8 cellular contexts compared by ENCODE assay signal in genomic region chr13:23159205-23159586, GRCh38. TPM values are rescaled to one million over a fixed set of nuclear protein-coding genes. Genes with fewer than 3 reads are reported as not detected.
DNase-seq lines count a peak whose midpoint lies in the region; ATAC-seq and TF ChIP-seq lines count a peak whose summit lies in the region.

No MANE protein-coding gene starts in this region.

- no peaks in the 10 kb centered on the region for H3K4me1 ChIP-seq in colonic mucosa
- H3K4me1 ChIP-seq in lung (ENCODE audit: control insufficient read depth in 2 of 2, insufficient read depth in 2 of 2, low read length in 2 of 2) = peaks cover 0 to 3% of the 10 kb centered on the region in 2 donors
- no peaks in the 10 kb centered on the region for H3K4me1 ChIP-seq in aorta (ENCODE audit: control insufficient read depth in 1 of 2, insufficient read depth in 2 of 2, low read length in 2 of 2)

- ATAC-seq in lung (ENCODE audit: insufficient read depth, low FRiP score) (no peak), aorta (ENCODE audit: low FRiP score) (peak; percentile 72), HG03439 (IDR thresholded peaks at IDR 0.05; ENCODE audit: unreplicated experiment) (no peak), GM21526 (IDR thresholded peaks at IDR 0.05; ENCODE audit: low FRiP score, unreplicated experiment) (no peak)

- DNase-seq in GM10266 (ENCODE audit: extremely low spot score) (peak; percentile 54), M059J (ENCODE audit: low read depth) (peak; percentile 6), colonic mucosa (peak; percentile 42), lung (ENCODE audit: low spot score) (no peak), aorta (peak; percentile 66 to 81)
- no peak for DNase-seq in activated effector memory CD4-positive, alpha-beta T cell treated with anti-CD3 and anti-CD28 coated beads, Interleukin-2, amount 50 U/mL, for 16 hours

- no peaks in the 10 kb centered on the region for H3K36me3 ChIP-seq in colonic mucosa
- no peaks in the 10 kb centered on the region for H3K36me3 ChIP-seq in lung (ENCODE audit: control insufficient read depth in 2 of 2, insufficient read depth in 2 of 2, low read length in 2 of 2)
- H3K36me3 ChIP-seq in aorta (ENCODE audit: control insufficient read depth in 1 of 2, insufficient read depth in 2 of 2, low read length in 1 of 2) = no peaks in the 10 kb centered on the region

- intact Hi-C loops in colonic mucosa (cut with DNase I) = no loop called here
- intact Hi-C loops in aorta (cut with DNase I) = no loop called here

- H3K4me3 ChIP-seq in colonic mucosa = no peak overlapping the region
- no peak overlapping the region for H3K4me3 ChIP-seq in lung
- peak overlapping the region in 1 of 2 donors; percentile 58 for H3K4me3 ChIP-seq in aorta (ENCODE audit: low read length in 2 of 2)

- WGBS in lung, 2 donors = 16 to 18% methylated on average over 11 of the region's 11 CpGs
- 14 to 16% methylated on average over 11 of the region's 11 CpGs for WGBS in aorta, 2 donors

- H3K27ac ChIP-seq in colonic mucosa (no peak overlapping the region), lung (ENCODE audit: low read depth in 1 of 2, low read length in 1 of 2) (no peak overlapping the region), aorta (ENCODE audit: low read depth in 1 of 2, low read length in 2 of 2) (no peak overlapping the region)

- H3K9me3 ChIP-seq in colonic mucosa (no peaks in the 10 kb centered on the region), lung (ENCODE audit: control insufficient read depth in 2 of 2, insufficient read depth in 1 of 2, low read length in 1 of 2) (peaks cover 0 to 5% of the 10 kb centered on the region in 2 donors), aorta (ENCODE audit: control insufficient read depth, low read length) (no peaks in the 10 kb centered on the region)

- TF ChIP-seq CTCF in GM10266 (IDR thresholded peaks at IDR 0.05; ENCODE audit: control insufficient read depth, insufficient read depth, low read depth, missing control alignments) (peak; percentile 47), colonic mucosa (IDR thresholded peaks at IDR 0.05) (peak; percentile 13), lung (IDR thresholded peaks at IDR 0.05; ENCODE audit: control extremely low read depth, extremely low read depth) (peak; percentile 5)

- H3K27me3 ChIP-seq in colonic mucosa = no peaks in the 10 kb centered on the region
- peaks cover 13% of the 10 kb centered on the region for H3K27me3 ChIP-seq in lung (ENCODE audit: control insufficient read depth, insufficient read depth)
- H3K27me3 ChIP-seq in aorta (ENCODE audit: control insufficient read depth in 1 of 2, insufficient read depth in 2 of 2, low read length in 1 of 2) = no peaks in the 10 kb centered on the region

- no peak overlapping the region for H3K9ac ChIP-seq in colonic mucosa (ENCODE audit: low read depth in 2 of 2, low read length in 2 of 2)

RNA-seq across cellular contexts. Expression of gene SGCG, which starts 21.6 kb away (rescaled TPM):
- total RNA-seq in M059J (2014; rRNA removed; shearing (Covaris generic)) = not detected in 2 replicates
- under 1 TPM; 0.15 to 0.29 TPM for total RNA-seq in colonic mucosa
- 1 to 10 TPM; 1.8 to 5.5 TPM for total RNA-seq in lung
- 1 to 10 TPM in 1 of 2 donors, under 1 TPM in 1; 0.41 to 1.9 TPM for polyA plus RNA-seq in lung
- 1 to 10 TPM; 2.6 to 3.6 TPM for total RNA-seq in aorta
- 1 to 10 TPM; 1.4 to 4.3 TPM for polyA plus RNA-seq in aorta

Comparison
In these comparisons a context has a peak if more than half of its experiments do, and no peak if none do; other contexts are left out.
1. DNase-seq: peak in GM10266 (single experiment), M059J (single experiment), colonic mucosa (single experiment) and aorta (2 of 2); none in lung (single experiment) and activated effector memory CD4-positive, alpha-beta T cell treated with anti-CD3 and anti-CD28 coated beads, Interleukin-2, amount 50 U/mL, for 16 hours (single experiment).
2. Peak in every context shown above with its lines, with median percentiles within 50 percentile points of each other: CTCF ChIP-seq.